Comparison of ENCODE assay signal across 26 cellular contexts in genomic region chr14:44785096-44785495, GRCh38.
DNase-seq lines count a peak whose midpoint lies in the region; ATAC-seq and TF ChIP-seq lines count a peak whose summit lies in the region.
"Had no signal": no experiment of that assay in that cellular context is flagged by ENCODE, and none has a peak within 500 bp of the region (broad histone marks: within the 10 kb centered on the region; RNA-seq: fewer than 3 reads in every experiment).

No MANE protein-coding gene starts in this region.

- H3K9me3 Mint-ChIP-seq in activated CD4-positive, alpha-beta T cell treated with anti-CD3 and anti-CD28 coated beads, Interleukin-2, amount 10 ng/mL, durations not matched to agents 24 days and 14 days: no peaks in the 10 kb centered on the region

- H3K9me1 ChIP-seq in IMR-90 (ENCODE audit: insufficient read depth, low read length): no peaks in the 10 kb centered on the region

- in situ Hi-C loops in IMR-90 (cut with MboI; ENCODE audit: low sequenced_read_pairs): no loop called here

- no peaks in the 10 kb centered on the region for H4K20me1 ChIP-seq in IMR-90 (ENCODE audit: insufficient read depth, low read length)

- no peaks in the 10 kb centered on the region for H3K79me1 ChIP-seq in IMR-90 (ENCODE audit: low read depth in 1 of 2, low read length in 2 of 2)

- H4K8ac ChIP-seq in IMR-90 (ENCODE audit: low read depth in 2 of 2, low read length in 2 of 2): 0 out of 4 replicates have a peak overlapping the region, but pooled peaks of 1 of the 2 experiments have one; percentile 32

- no peaks in the 10 kb centered on the region for H3K27me3 ChIP-seq in IMR-90 (ENCODE audit: control insufficient read depth, insufficient read depth, low read length)

- no peak overlapping the region for H2AK9ac ChIP-seq in IMR-90 (replicated peaks; ENCODE audit: low read depth, low read length, poor library complexity)

- H3K23ac ChIP-seq in IMR-90 (ENCODE audit: low read depth, low read length): no peak overlapping the region

- CTCF ChIA-PET in IMR-90 (lab: Yijun Ruan, JAX): no interaction called here

- dilution Hi-C loops in IMR-90 (cut with HindIII; ENCODE audit: low sequenced_read_pairs, unreplicated experiment): no loop called here

- H4K5ac ChIP-seq in IMR-90 (ENCODE audit: low read depth, low read length): no peak overlapping the region

- H3K56ac ChIP-seq in IMR-90 (ENCODE audit: extremely low read depth, insufficient read depth, low read length): no peak overlapping the region

- no peak overlapping the region for H2BK120ac ChIP-seq in IMR-90 (ENCODE audit: low read depth, low read length)

- H2AFZ ChIP-seq in IMR-90 (replicated peaks; ENCODE audit: low read length, poor library complexity): no peak overlapping the region

- TF ChIP-seq POLR2A in IMR-90 (IDR thresholded peaks at IDR 0.05; ENCODE audit: low read depth, low read length): no peak

- no peak overlapping the region for H2AK5ac ChIP-seq in IMR-90 (ENCODE audit: low read depth, low read length)

- no peaks in the 10 kb centered on the region for H3K36me3 Mint-ChIP-seq in activated CD4-positive, alpha-beta T cell treated with anti-CD3 and anti-CD28 coated beads, Interleukin-2, amount 10 ng/mL, durations not matched to agents 24 days and 14 days (ENCODE audit: low read depth)
- H3K36me3 Mint-ChIP-seq: CD4-positive, CD25-positive, alpha-beta regulatory T cell had no signal

- no peak for TF ChIP-seq CTCF in IMR-90 (conservative IDR thresholded peaks at IDR 0.05; ENCODE audit: low read depth, low read length)

- H3K9ac ChIP-seq in IMR-90 (ENCODE audit: low read depth, low read length): no peak overlapping the region

- H2BK15ac ChIP-seq in IMR-90 (ENCODE audit: low read depth, low read length): no peak overlapping the region

- BruUV-seq in IMR-90 (replicated peaks; lab: Mats Ljungman, UMichigan): no TSS peak

- H2BK5ac ChIP-seq in IMR-90 (ENCODE audit: low read depth, low read length, poor library complexity, severe bottlenecking): no peak overlapping the region

- H2BK20ac ChIP-seq in IMR-90 (ENCODE audit: low read depth, low read length): no peak overlapping the region

- WGBS in IMR-90 (ENCODE audit: extremely low coverage in 2 of 2, insufficient read length in 1 of 2), 2 experiments: 100% methylated on average over 1 of the region's 3 CpGs; no CpG with 5 or more reads in 1 of the 2 experiments

- H3K27ac Mint-ChIP-seq in activated CD4-positive, alpha-beta T cell treated with anti-CD3 and anti-CD28 coated beads, Interleukin-2, amount 10 ng/mL, durations not matched to agents 24 days and 14 days: no peak overlapping the region
- H3K27ac Mint-ChIP-seq: CD4-positive, CD25-positive, alpha-beta regulatory T cell had no signal

- no peak overlapping the region for H3K4ac ChIP-seq in IMR-90 (ENCODE audit: low read depth, low read length)

- H3K4me3 Mint-ChIP-seq in activated CD4-positive, alpha-beta T cell treated with anti-CD3 and anti-CD28 coated beads, Interleukin-2, amount 10 ng/mL, durations not matched to agents 24 days and 14 days: no peak overlapping the region
- H3K4me3 Mint-ChIP-seq: CD4-positive, CD25-positive, alpha-beta regulatory T cell had no signal

- intact Hi-C loops in IMR-90 (cut with micrococcal nuclease): no loop called here
- intact Hi-C loops in activated CD4-positive, alpha-beta T cell treated with anti-CD3 and anti-CD28 coated beads, Interleukin-2, amount 10 ng/mL, durations not matched to agents 24 days and 14 days (cut with micrococcal nuclease): no loop called here

- no peak overlapping the region for H4K91ac ChIP-seq in IMR-90 (ENCODE audit: insufficient read depth, low read depth, low read length)

- no peaks in the 10 kb centered on the region for H3K4me1 Mint-ChIP-seq in activated CD4-positive, alpha-beta T cell treated with anti-CD3 and anti-CD28 coated beads, Interleukin-2, amount 10 ng/mL, durations not matched to agents 24 days and 14 days
- H3K4me1 Mint-ChIP-seq: CD4-positive, CD25-positive, alpha-beta regulatory T cell had no signal

- H3K4me1 ChIP-seq in IMR-90 (ENCODE audit: control insufficient read depth, insufficient read depth, low read length): no peaks in the 10 kb centered on the region
- H3K4me1 ChIP-seq: A549 had no signal

- H3K27me3 Mint-ChIP-seq in activated CD4-positive, alpha-beta T cell treated with anti-CD3 and anti-CD28 coated beads, Interleukin-2, amount 10 ng/mL, durations not matched to agents 24 days and 14 days: no peaks in the 10 kb centered on the region

- H3K4me2 ChIP-seq in IMR-90 (ENCODE audit: low read depth, low read length): no peak overlapping the region
- H3K4me2 ChIP-seq: A549 had no signal

- H3K9me3 ChIP-seq in IMR-90 (ENCODE audit: control insufficient read depth, insufficient read depth, low read length): no peaks in the 10 kb centered on the region
- H3K9me3 ChIP-seq: A549 had no signal

- ATAC-seq in IMR-90 (ENCODE audit: low read depth): no peak
- no peak for ATAC-seq in HG03045 (IDR thresholded peaks at IDR 0.05; ENCODE audit: unreplicated experiment)
- ATAC-seq: A549, GM12878, HepG2, PC-3, SK-N-SH treated with all-trans-retinoic acid at 6 μM for 48 hours had no signal

- H3K4me3 ChIP-seq in IMR-90 (ENCODE audit: insufficient read depth, low read depth, low read length): no peak overlapping the region
- H3K4me3 ChIP-seq: A549, GM12878 had no signal

- peak; percentile 66 for DNase-seq in COLO829 (ENCODE audit: low spot score)
- DNase-seq in IMR-90: peak; percentile 11
- peak; percentile 17 for DNase-seq in astrocyte of the hippocampus (ENCODE audit: low read depth, low spot score)
- peak; percentile 3 for DNase-seq in iris pigment epithelial cell (ENCODE audit: low read depth)
- DNase-seq in activated CD4-positive, alpha-beta T cell treated with anti-CD3 and anti-CD28 coated beads, Interleukin-2, amount 10 ng/mL, durations not matched to agents 24 days and 14 days: no peak
- no peak for DNase-seq in effector CD4-positive, alpha-beta T cell
- DNase-seq in midbrain (lab: John Stamatoyannopoulos, UW): no peak
- DNase-seq: CD4-positive, CD25-positive, alpha-beta regulatory T cell; COR-L47; DMS79; H7; KBM-7; MM.1S; NCI-H1048; NCI-H1417 treated with DMSO at 0.1 percent for 48 hours; NCI-H187; NCI-H446 treated with DMSO at 0.1 percent for 48 hours; NCI-H526 treated with DMSO at 0.1 percent for 48 hours; PC-3; RPMI8226; SIG-M5 had no signal

- no peak overlapping the region for H3K27ac ChIP-seq in IMR-90 (ENCODE audit: insufficient read depth, low read length)
- H3K27ac ChIP-seq: A549 had no signal

- H3K14ac ChIP-seq in IMR-90 (replicated peaks; ENCODE audit: low read depth, low read length): no peak overlapping the region

- H3K36me3 ChIP-seq in IMR-90 (ENCODE audit: control insufficient read depth, insufficient read depth, low read length): no peaks in the 10 kb centered on the region

- POLR2A ChIA-PET in IMR-90 (lab: Charles Lee; ENCODE audit: unreplicated experiment): no interaction called here

- no peak overlapping the region for H3K18ac ChIP-seq in IMR-90 (ENCODE audit: low read depth, low read length)

- TF ChIP-seq RAD21 in IMR-90 (IDR thresholded peaks at IDR 0.05; ENCODE audit: low read length): no peak

TF ChIP-seq in IMR-90, 13 proteins besides CTCF, POLR2A, EP300 and RAD21:
- TF ChIP-seq MAFK (IDR thresholded peaks at IDR 0.05; ENCODE audit: low read depth, low read length) (no peak), RFX5 (IDR thresholded peaks at IDR 0.05; ENCODE audit: low read depth, low read length) (no peak), CHD1 (IDR thresholded peaks at IDR 0.05; ENCODE audit: low read depth, low read length) (no peak), USF2 (IDR thresholded peaks at IDR 0.05; ENCODE audit: low read depth, low read length) (no peak), ELK1 (IDR thresholded peaks at IDR 0.05; ENCODE audit: borderline replicate concordance, low read depth, low read length) (no peak), BHLHE40 (IDR thresholded peaks at IDR 0.05; ENCODE audit: low read depth, low read length) (no peak), RCOR1 (IDR thresholded peaks at IDR 0.05; ENCODE audit: insufficient replicate concordance, low read length) (no peak), MAZ (IDR thresholded peaks at IDR 0.05; ENCODE audit: borderline replicate concordance, low read depth, low read length) (no peak), MXI1 (IDR thresholded peaks at IDR 0.05; ENCODE audit: borderline replicate concordance, low read depth, low read length) (no peak), SMC3 (IDR thresholded peaks at IDR 0.05; ENCODE audit: low read depth, low read length) (no peak), NFE2L2 (IDR thresholded peaks at IDR 0.05; ENCODE audit: low read depth, low read length) (no peak), CEBPB (IDR thresholded peaks at IDR 0.05; ENCODE audit: low read depth, low read length) (no peak), FOS (IDR thresholded peaks at IDR 0.05; ENCODE audit: low read depth, low read length) (no peak)

Comparison
In these comparisons a context has a peak if more than half of its experiments do, and no peak if none do; other contexts are left out.
1. DNase-seq: peak in COLO829 (single experiment), IMR-90 (single experiment), astrocyte of the hippocampus (single experiment) and iris pigment epithelial cell (single experiment); none in activated CD4-positive, alpha-beta T cell treated with anti-CD3 and anti-CD28 coated beads, Interleukin-2, amount 10 ng/mL, durations not matched to agents 24 days and 14 days (single experiment), effector CD4-positive, alpha-beta T cell (single experiment) and midbrain (single experiment).